ENCODE assay signal across 16 cellular contexts in the genomic region with DNA sequence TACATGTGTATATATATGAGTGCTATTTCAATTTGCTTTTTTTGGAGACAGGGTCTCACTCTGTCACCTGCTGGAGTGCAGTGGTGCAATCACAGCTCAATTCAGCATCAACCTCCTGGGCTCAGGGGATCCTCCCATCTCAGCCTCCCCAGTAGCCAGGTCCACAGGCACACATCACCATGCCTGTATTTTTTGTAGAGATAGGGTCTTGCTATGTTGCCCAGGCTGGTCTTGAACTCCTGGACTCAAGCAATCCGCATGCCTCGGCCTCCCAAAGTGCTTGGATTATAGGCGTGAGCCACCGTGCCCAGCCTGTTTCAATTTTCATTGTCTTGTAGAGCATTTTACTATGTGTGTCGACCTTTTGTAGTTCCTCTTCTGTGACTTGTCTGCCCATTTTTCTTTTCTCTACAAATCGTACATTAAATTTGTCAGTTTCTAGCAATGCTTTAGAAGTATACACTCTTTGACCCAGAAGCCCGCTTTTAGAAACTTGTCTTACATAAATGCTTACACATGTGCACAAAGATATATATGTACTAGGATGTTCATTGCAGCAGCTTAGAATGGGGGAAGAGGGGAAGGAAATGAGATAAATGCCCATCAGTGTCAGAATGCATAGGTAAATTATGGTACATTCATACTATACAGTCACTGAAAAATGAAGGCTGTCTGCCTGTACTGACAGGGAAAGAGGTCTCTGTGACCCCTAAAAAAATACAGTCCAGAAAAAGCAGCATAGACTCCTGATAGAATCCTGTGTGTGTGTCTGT. TPM values are rescaled to one million over a fixed set of nuclear protein-coding genes. Genes with fewer than 3 reads are reported as not detected.
DNase-seq lines count a peak whose midpoint lies in the region; ATAC-seq, FAIRE-seq and TF ChIP-seq lines count a peak whose summit lies in the region.
"Had no signal": no experiment of that assay in that cellular context is flagged by ENCODE, and none has a peak within 500 bp of the region (broad histone marks: within the 10 kb centered on the region; RNA-seq: fewer than 3 reads in every experiment).

No MANE protein-coding gene starts in this region.

- in situ Hi-C loops in HepG2 (cut with HindIII; ENCODE audit: extremely low pct_ligation_motif_present, low pct_unique_long_range_greater_than_20kb), result no loop called here
- in situ Hi-C loops in K562 (cut with MboI), result no loop called here

- intact Hi-C loops in HepG2 (cut with micrococcal nuclease; ENCODE audit: unreplicated experiment), result loop anchor here (10.0 kb wide), 1 partner anchor 62 kb away; no protein-coding TSS in a partner anchor
- intact Hi-C loops in right lobe of liver (cut with DNase I), result no loop called here
- intact Hi-C loops in K562 (cut with micrococcal nuclease), result no loop called here
- intact Hi-C loops in lower lobe of right lung (cut with DNase I), result no loop called here

- ATAC-seq in HepG2 (no peak), right lobe of liver (no peak), K562 (no peak), GM18498 (IDR thresholded peaks at IDR 0.05; ENCODE audit: unreplicated experiment) (no peak), lower lobe of right lung (no peak)
- ATAC-seq: Right ventricle myocardium inferior had no signal

- no peak for TF ChIP-seq RAD21 in HepG2 (CRISPR knock-in tag; IDR thresholded peaks at IDR 0.05)
- TF ChIP-seq RAD21 in K562 (CRISPR knock-in tag; conservative IDR thresholded peaks at IDR 0.05 in 1 of 2, IDR thresholded peaks at IDR 0.05 in 1 of 2), result no peak

- TF ChIP-seq CTCF in HepG2 (CRISPR knock-in tag; IDR thresholded peaks at IDR 0.05) (no peak), right lobe of liver (IDR thresholded peaks at IDR 0.05) (no peak), K562 (IDR thresholded peaks at IDR 0.05 in 2 of 3, conservative IDR thresholded peaks at IDR 0.05 in 1 of 3; ENCODE audit: insufficient read depth in 2 of 3, low read depth in 1 of 3, low read length in 3 of 3) (no peak), lower lobe of right lung (IDR thresholded peaks at IDR 0.05) (no peak)

- H3K9me1 ChIP-seq in K562 (ENCODE audit: control insufficient read depth, insufficient read depth, low read length), result no peaks in the 10 kb centered on the region

- no peaks in the 10 kb centered on the region for H4K20me1 ChIP-seq in HepG2 (ENCODE audit: insufficient read depth, low read length)
- no peaks in the 10 kb centered on the region for H4K20me1 ChIP-seq in K562 (replicated peaks; ENCODE audit: control insufficient read depth, insufficient read depth, low read length)

- H3K4me1 ChIP-seq in HepG2 (ENCODE audit: insufficient read depth, low read length), result peaks cover 79% of the 10 kb centered on the region
- peaks cover 0 to 6% (median 0%) of the 10 kb centered on the region in 4 donors for H3K4me1 ChIP-seq in right lobe of liver
- peaks cover 16 to 18% of the 10 kb centered on the region in 2 experiments for H3K4me1 ChIP-seq in K562 (replicated peaks in 1 of 2; ENCODE audit: control insufficient read depth in 2 of 2, insufficient read depth in 2 of 2, low read length in 2 of 2)
- H3K4me1 ChIP-seq in lower lobe of right lung, result peaks cover 9% of the 10 kb centered on the region
- H3K4me1 ChIP-seq: Caco-2 had no signal

- H2AFZ ChIP-seq in HepG2 (ENCODE audit: low read length) (no peak overlapping the region), K562 (ENCODE audit: low read depth, low read length) (no peak overlapping the region)

- H3K79me2 ChIP-seq in HepG2 (ENCODE audit: insufficient read depth, low read length), result no peaks in the 10 kb centered on the region
- no peaks in the 10 kb centered on the region for H3K79me2 ChIP-seq in K562 (ENCODE audit: control insufficient read depth, insufficient read depth, low read length)

- H3K9ac ChIP-seq in HepG2 (ENCODE audit: insufficient read depth, low read depth, low read length), result no peak overlapping the region
- no peak overlapping the region for H3K9ac ChIP-seq in K562 (ENCODE audit: insufficient read depth in 1 of 2, low read depth in 2 of 2, low read length in 2 of 2)

- POLR2A ChIA-PET in HepG2 (lab: Yijun Ruan, JAX), result no interaction called here
- POLR2A ChIA-PET in K562 (lab: Yijun Ruan, JAX), result no interaction called here

- no peak overlapping the region for H3K27ac ChIP-seq in HepG2 (ENCODE audit: extremely low read length, insufficient read depth, low read length)
- no peak overlapping the region for H3K27ac ChIP-seq in right lobe of liver
- H3K27ac ChIP-seq in K562 (ENCODE audit: extremely low read depth, low read depth, low read length), result no peak overlapping the region
- H3K27ac ChIP-seq in lower lobe of right lung, result no peak overlapping the region
- H3K27ac ChIP-seq: SK-N-MC had no signal

- BruUV-seq in HepG2 (replicated peaks; lab: Mats Ljungman, UMichigan), result no TSS peak
- BruUV-seq in K562 (replicated peaks; lab: Mats Ljungman, UMichigan), result no TSS peak

- H3K4me2 ChIP-seq in HepG2 (ENCODE audit: low read depth, low read length) (no peak overlapping the region), K562 (ENCODE audit: insufficient read depth, low read length) (no peak overlapping the region)

- CTCF ChIA-PET in HepG2 (lab: Yijun Ruan, JAX; ENCODE audit: low intra/inter-chr PET ratio, low total read pairs), result no interaction called here
- CTCF ChIA-PET in K562 (lab: Yijun Ruan, JAX; ENCODE audit: low intra/inter-chr PET ratio), result no interaction called here

- H3K27me3 ChIP-seq in HepG2 (ENCODE audit: control insufficient read depth in 1 of 2, insufficient read depth in 2 of 2, low read length in 2 of 2) (no peaks in the 10 kb centered on the region), right lobe of liver (no peaks in the 10 kb centered on the region), K562 (ENCODE audit: control insufficient read depth in 2 of 2, insufficient read depth in 2 of 2, low read length in 2 of 2) (no peaks in the 10 kb centered on the region; a peak in 1 of 5 replicates), lower lobe of right lung (ENCODE audit: low read depth) (no peaks in the 10 kb centered on the region)

- TF ChIP-seq POLR2A in HepG2 (IDR thresholded peaks at IDR 0.05; ENCODE audit: insufficient read depth in 1 of 2, low read depth in 2 of 2, low read length in 2 of 2) (no peak), right lobe of liver (IDR thresholded peaks at IDR 0.05) (no peak), K562 (conservative IDR thresholded peaks at IDR 0.05) (no peak)

- no peak for FAIRE-seq in HepG2 (lab: Jason Lieb, UNC)
- FAIRE-seq in K562 (lab: Jason Lieb, UNC), result no peak
- FAIRE-seq: H54 had no signal

- H3K9me3 ChIP-seq in HepG2 (ENCODE audit: low read length) (no peaks in the 10 kb centered on the region), right lobe of liver (no peaks in the 10 kb centered on the region), K562 (replicated peaks; ENCODE audit: control insufficient read depth, insufficient read depth, low read depth, low read length) (no peaks in the 10 kb centered on the region), lower lobe of right lung (no peaks in the 10 kb centered on the region)
- H3K9me3 ChIP-seq: Caco-2 had no signal

- no peak for TF ChIP-seq EP300 in HepG2 (IDR thresholded peaks at IDR 0.05; ENCODE audit: low read depth in 2 of 2, low read length in 2 of 2)
- no peak for TF ChIP-seq EP300 in HepG2 (CRISPR knock-in tag; IDR thresholded peaks at IDR 0.05; ENCODE audit: borderline replicate concordance)
- no peak for TF ChIP-seq EP300 in K562 (IDR thresholded peaks at IDR 0.05; ENCODE audit: low read length)

- H3K36me3 ChIP-seq in HepG2 (replicated peaks in 1 of 2; ENCODE audit: control insufficient read depth in 1 of 2, insufficient read depth in 2 of 2, low read length in 2 of 2), result no peaks in the 10 kb centered on the region
- H3K36me3 ChIP-seq in right lobe of liver, result no peaks in the 10 kb centered on the region
- no peaks in the 10 kb centered on the region for H3K36me3 ChIP-seq in K562 (ENCODE audit: control insufficient read depth, insufficient read depth, low read length)
- no peaks in the 10 kb centered on the region for H3K36me3 ChIP-seq in lower lobe of right lung

- H3K4me3 ChIP-seq in HepG2 (replicated peaks in 1 of 3; ENCODE audit: insufficient read depth in 1 of 3, low read depth in 2 of 3, low read length in 3 of 3) (no peak overlapping the region), right lobe of liver (no peak overlapping the region), K562 (no peak overlapping the region), lower lobe of right lung (no peak overlapping the region)
- H3K4me3 ChIP-seq: SK-N-MC had no signal

- no peak for DNase-seq in HepG2 (ENCODE audit: low spot score)
- no peak for DNase-seq in right lobe of liver
- DNase-seq in MV-4-11 (lab: John Stamatoyannopoulos, UW), result peak; percentile 49
- DNase-seq in K562 (ENCODE audit: extremely low read depth in 1 of 4, low spot score in 3 of 4), result no peak
- no peak for DNase-seq in UCSD-AML1 (lab: John Stamatoyannopoulos, UW; ENCODE audit: unreplicated experiment)
- no peak for DNase-seq in ureter (ENCODE audit: low spot score)
- no peak for DNase-seq in lower lobe of right lung
- DNase-seq: Caco-2; NCI-H1092 treated with DMSO at 0.1 percent for 48 hours; NCI-H1694 treated with DMSO at 0.1 percent for 48 hours; NCI-H69; NK-92 treated with Interleukin-12 subunit alpha and Interleukin-12 subunit beta, amount 100 ng/mL, for 24 hours had no signal

- 27% methylated on average over 7 of the region's 7 CpGs for WGBS in HepG2 (ENCODE audit: low lambda C conversion rate)
- WGBS in right lobe of liver (ENCODE audit: insufficient coverage, low coverage, low lambda C conversion rate, missing lambda C conversion rate), result 61% methylated on average over 5 of the region's 7 CpGs
- 35% methylated on average over 7 of the region's 7 CpGs for WGBS in K562 (ENCODE audit: insufficient coverage, low coverage, missing lambda C conversion rate)

RNA-seq across cellular contexts. Expression of a gene that starts 12.2 kb away (rescaled TPM):
- total RNA-seq in HepG2 (2016; rRNA removed; fragmentation: Illumina TruSeq; extraction: Trizol) (43.5 and 51.2 TPM in 2 replicates), right lobe of liver (10 to 100 TPM in 5 of 6 experiments, 1 to 10 TPM in 1; 8.0 to 21.3 (median 12.2) TPM), K562 (2014; rRNA removed) (93.6 and 123 TPM in 2 replicates), K562 (2014; rRNA removed; fragmentation: Illumina TruSeq; extraction: Trizol) (96.6 and 99.8 TPM in 2 replicates), K562 (2015; rRNA removed; fragmentation: Illumina TruSeq; extraction: Trizol) (122 and 126 TPM in 2 replicates), K562 (2021) (102 and 104 TPM in 2 replicates), ureter (23.3 TPM), lower lobe of right lung (18.5 TPM)
- 22.7 TPM in 2 replicates for total RNA-seq in HepG2 (2016; cell fraction: cytosol; rRNA removed; fragmentation: Illumina TruSeq; extraction: Trizol; ENCODE audit: low read depth)
- total RNA-seq in HepG2 (2016; cell fraction: insoluble cytoplasmic fraction; rRNA removed; fragmentation: Illumina TruSeq; extraction: Trizol), result 44.7 and 55.0 TPM in 2 replicates
- 29.4 and 29.5 TPM in 2 replicates for total RNA-seq in HepG2 (2016; cell fraction: membrane; rRNA removed; fragmentation: Illumina TruSeq; extraction: Trizol)
- 16.1 and 16.4 TPM in 2 replicates for total RNA-seq in HepG2 (2016; cell fraction: nucleus; rRNA removed; fragmentation: Illumina TruSeq; extraction: Trizol)
- polyA plus RNA-seq in HepG2 (2011; rRNA removed) (14.2 and 14.6 TPM in 2 replicates), K562 (2011; rRNA removed) (78.2 and 109 TPM in 2 replicates), K562 (2014; fragmentation: Illumina TruSeq; extraction: Trizol) (156 and 161 TPM in 2 replicates), K562 (2014; fragmentation: Nextera tagmentation; extraction: Ambion mirVana) (10 to 100 TPM; 32.5 to 55.6 TPM), K562 (2014; rRNA removed) (112 and 124 TPM in 2 replicates)
- polyA plus RNA-seq in HepG2 (2011; cell fraction: cytosol; rRNA removed), result 12.7 and 17.2 TPM in 2 replicates
- 4.5 TPM in 2 replicates for polyA plus RNA-seq in HepG2 (2011; cell fraction: nucleus; rRNA removed)
- 8.2 and 15.6 TPM in 2 replicates for polyA plus RNA-seq in HepG2 (2012)
- 20.5 and 22.0 TPM in 2 replicates for polyA plus RNA-seq in HepG2 (2016; cell fraction: cytosol; fragmentation: Illumina TruSeq; extraction: Trizol; ENCODE audit: low read depth)
- polyA plus RNA-seq in HepG2 (2016; cell fraction: insoluble cytoplasmic fraction; fragmentation: Illumina TruSeq; extraction: Trizol; ENCODE audit: low read depth), result 64.2 and 73.3 TPM in 2 replicates
- 28.2 TPM in 2 replicates for polyA plus RNA-seq in HepG2 (2016; cell fraction: membrane; fragmentation: Illumina TruSeq; extraction: Trizol; ENCODE audit: low read depth)
- polyA plus RNA-seq in HepG2 (2016; cell fraction: nucleus; fragmentation: Illumina TruSeq; extraction: Trizol; ENCODE audit: insufficient read depth, low read depth), result 27.9 and 32.8 TPM in 2 replicates
- 19.7 and 106 TPM in 2 replicates for polyA minus RNA-seq in HepG2 (2011; rRNA and poly(A)+ RNA removed; ENCODE audit: low replicate concordance)
- 11.3 and 12.6 TPM in 2 replicates for polyA minus RNA-seq in HepG2 (2011; cell fraction: cytosol; rRNA and poly(A)+ RNA removed)
- polyA minus RNA-seq in HepG2 (2011; cell fraction: nucleus; rRNA and poly(A)+ RNA removed), result 9.6 and 11.5 TPM in 2 replicates
- 39.7 and 82.7 TPM in 2 replicates for total RNA-seq in K562 (2011; cell fraction: chromatin; rRNA removed; ENCODE audit: low replicate concordance)
- 54.0 and 64.9 TPM in 2 replicates for total RNA-seq in K562 (2011; cell fraction: nucleolus; rRNA removed)
- 37.6 and 46.7 TPM in 2 replicates for total RNA-seq in K562 (2011; cell fraction: nucleoplasm; rRNA removed)
- polyA plus RNA-seq in K562 (2011; cell fraction: cytosol; rRNA removed), result 62.5 and 86.6 TPM in 2 replicates
- 21.3 and 32.9 TPM in 2 replicates for polyA plus RNA-seq in K562 (2011; cell fraction: nucleus; rRNA removed)
- 86.3 and 99.6 TPM in 2 replicates for polyA plus RNA-seq in K562 (2012)
- polyA minus RNA-seq in K562 (2011; rRNA and poly(A)+ RNA removed), result 85.5 and 125 TPM in 2 replicates
- polyA minus RNA-seq in K562 (2011; cell fraction: cytosol; rRNA and poly(A)+ RNA removed), result 72.1 and 79.1 TPM in 2 replicates
- polyA minus RNA-seq in K562 (2011; cell fraction: nucleus; rRNA and poly(A)+ RNA removed), result 22.2 and 22.7 TPM in 2 replicates

RNA-seq across cellular contexts. Expression of a gene that starts 22.8 kb away (rescaled TPM):
- total RNA-seq in HepG2 (2016; rRNA removed; fragmentation: Illumina TruSeq; extraction: Trizol), result 13.6 and 17.4 TPM in 2 replicates
- 7.5 and 7.6 TPM in 2 replicates for total RNA-seq in HepG2 (2016; cell fraction: cytosol; rRNA removed; fragmentation: Illumina TruSeq; extraction: Trizol; ENCODE audit: low read depth)
- 10.6 and 19.9 TPM in 2 replicates for total RNA-seq in HepG2 (2016; cell fraction: insoluble cytoplasmic fraction; rRNA removed; fragmentation: Illumina TruSeq; extraction: Trizol)
- total RNA-seq in HepG2 (2016; cell fraction: membrane; rRNA removed; fragmentation: Illumina TruSeq; extraction: Trizol), result 9.6 and 10.3 TPM in 2 replicates
- 15.2 and 16.4 TPM in 2 replicates for total RNA-seq in HepG2 (2016; cell fraction: nucleus; rRNA removed; fragmentation: Illumina TruSeq; extraction: Trizol)
- polyA plus RNA-seq in HepG2 (2011; rRNA removed), result 6.5 and 9.2 TPM in 2 replicates
- 6.5 and 7.4 TPM in 2 replicates for polyA plus RNA-seq in HepG2 (2011; cell fraction: cytosol; rRNA removed)
- 19.0 and 19.1 TPM in 2 replicates for polyA plus RNA-seq in HepG2 (2011; cell fraction: nucleus; rRNA removed)
- 14.2 and 32.5 TPM in 2 replicates for polyA plus RNA-seq in HepG2 (2012)
- 1.6 and 1.8 TPM in 2 replicates for polyA plus RNA-seq in HepG2 (2016; cell fraction: cytosol; fragmentation: Illumina TruSeq; extraction: Trizol; ENCODE audit: low read depth)
- polyA plus RNA-seq in HepG2 (2016; cell fraction: insoluble cytoplasmic fraction; fragmentation: Illumina TruSeq; extraction: Trizol; ENCODE audit: low read depth), result 10.0 and 13.1 TPM in 2 replicates
- 4.5 and 5.2 TPM in 2 replicates for polyA plus RNA-seq in HepG2 (2016; cell fraction: membrane; fragmentation: Illumina TruSeq; extraction: Trizol; ENCODE audit: low read depth)
- 22.6 and 24.8 TPM in 2 replicates for polyA plus RNA-seq in HepG2 (2016; cell fraction: nucleus; fragmentation: Illumina TruSeq; extraction: Trizol; ENCODE audit: insufficient read depth, low read depth)
- 2.9 and 19.1 TPM in 2 replicates for polyA minus RNA-seq in HepG2 (2011; rRNA and poly(A)+ RNA removed; ENCODE audit: low replicate concordance)
- polyA minus RNA-seq in HepG2 (2011; cell fraction: cytosol; rRNA and poly(A)+ RNA removed), result 9.1 and 11.1 TPM in 2 replicates
- 14.3 and 17.3 TPM in 2 replicates for polyA minus RNA-seq in HepG2 (2011; cell fraction: nucleus; rRNA and poly(A)+ RNA removed)
- total RNA-seq in right lobe of liver, result 1 to 10 TPM; 2.8 to 6.8 (median 4.2) TPM
- 13.7 and 50.4 TPM in 2 replicates for total RNA-seq in K562 (2011; cell fraction: chromatin; rRNA removed; ENCODE audit: low replicate concordance)
- 18.6 and 27.8 TPM in 2 replicates for total RNA-seq in K562 (2011; cell fraction: nucleolus; rRNA removed)
- total RNA-seq in K562 (2011; cell fraction: nucleoplasm; rRNA removed), result 13.9 and 16.6 TPM in 2 replicates
- total RNA-seq in K562 (2014; rRNA removed), result 3.4 and 4.2 TPM in 2 replicates
- 0.91 and 1.8 TPM in 2 replicates for total RNA-seq in K562 (2014; rRNA removed; fragmentation: Illumina TruSeq; extraction: Trizol)
- 3.1 and 3.8 TPM in 2 replicates for total RNA-seq in K562 (2015; rRNA removed; fragmentation: Illumina TruSeq; extraction: Trizol)
- total RNA-seq in K562 (2021), result 4.3 and 5.4 TPM in 2 replicates
- 2.1 and 3.9 TPM in 2 replicates for polyA plus RNA-seq in K562 (2011; rRNA removed)
- polyA plus RNA-seq in K562 (2011; cell fraction: cytosol; rRNA removed), result 3.0 and 3.4 TPM in 2 replicates
- polyA plus RNA-seq in K562 (2011; cell fraction: nucleus; rRNA removed), result 5.0 and 8.1 TPM in 2 replicates
- 3.5 and 6.6 TPM in 2 replicates for polyA plus RNA-seq in K562 (2012)
- 2.5 and 2.8 TPM in 2 replicates for polyA plus RNA-seq in K562 (2014; fragmentation: Illumina TruSeq; extraction: Trizol)
- polyA plus RNA-seq in K562 (2014; fragmentation: Nextera tagmentation; extraction: Ambion mirVana), result under 1 TPM; 0.07 to 0.10 TPM
- 1.9 and 2.4 TPM in 2 replicates for polyA plus RNA-seq in K562 (2014; rRNA removed)
- 4.3 and 5.5 TPM in 2 replicates for polyA minus RNA-seq in K562 (2011; rRNA and poly(A)+ RNA removed)
- 5.6 and 10.7 TPM in 2 replicates for polyA minus RNA-seq in K562 (2011; cell fraction: cytosol; rRNA and poly(A)+ RNA removed)
- 10.0 and 11.3 TPM in 2 replicates for polyA minus RNA-seq in K562 (2011; cell fraction: nucleus; rRNA and poly(A)+ RNA removed)
- 20.0 TPM for total RNA-seq in ureter
- 24.1 TPM for total RNA-seq in lower lobe of right lung

RNA-seq across cellular contexts. Expression of a gene that starts 56.6 kb away (rescaled TPM):
- total RNA-seq in HepG2 (2016; rRNA removed; fragmentation: Illumina TruSeq; extraction: Trizol), result 0.83 and 1.00 TPM in 2 replicates
- total RNA-seq in HepG2 (2016; cell fraction: cytosol; rRNA removed; fragmentation: Illumina TruSeq; extraction: Trizol; ENCODE audit: low read depth), result 0.18 and 0.20 TPM in 2 replicates
- 0.93 and 0.97 TPM in 2 replicates for total RNA-seq in HepG2 (2016; cell fraction: insoluble cytoplasmic fraction; rRNA removed; fragmentation: Illumina TruSeq; extraction: Trizol)
- total RNA-seq in HepG2 (2016; cell fraction: membrane; rRNA removed; fragmentation: Illumina TruSeq; extraction: Trizol), result 0.31 and 0.43 TPM in 2 replicates
- total RNA-seq in HepG2 (2016; cell fraction: nucleus; rRNA removed; fragmentation: Illumina TruSeq; extraction: Trizol), result 0.44 and 0.78 TPM in 2 replicates
- 0.75 and 0.95 TPM in 2 replicates for polyA plus RNA-seq in HepG2 (2011; rRNA removed)
- polyA plus RNA-seq in HepG2 (2011; cell fraction: cytosol; rRNA removed), result 0.67 and 0.77 TPM in 2 replicates
- polyA plus RNA-seq in HepG2 (2011; cell fraction: nucleus; rRNA removed), result 0.90 and 1.1 TPM in 2 replicates
- polyA plus RNA-seq in HepG2 (2012), result 0.32 and 0.43 TPM in 2 replicates
- polyA plus RNA-seq in HepG2 (2016; cell fraction: cytosol; fragmentation: Illumina TruSeq; extraction: Trizol; ENCODE audit: low read depth), result 0.17 and 0.32 TPM in 2 replicates
- polyA plus RNA-seq in HepG2 (2016; cell fraction: insoluble cytoplasmic fraction; fragmentation: Illumina TruSeq; extraction: Trizol; ENCODE audit: low read depth), result 0.59 and 1.4 TPM in 2 replicates
- 0.66 and 0.90 TPM in 2 replicates for polyA plus RNA-seq in HepG2 (2016; cell fraction: membrane; fragmentation: Illumina TruSeq; extraction: Trizol; ENCODE audit: low read depth)
- 0.67 and 2.3 TPM in 2 replicates for polyA plus RNA-seq in HepG2 (2016; cell fraction: nucleus; fragmentation: Illumina TruSeq; extraction: Trizol; ENCODE audit: insufficient read depth, low read depth)
- polyA minus RNA-seq in HepG2 (2011; rRNA and poly(A)+ RNA removed; ENCODE audit: low replicate concordance), result 0.62 and 1.2 TPM in 2 replicates
- polyA minus RNA-seq in HepG2 (2011; cell fraction: cytosol; rRNA and poly(A)+ RNA removed), result not detected in 2 replicates
- 0.25 TPM in 1 of 2 replicates, not detected in the other for polyA minus RNA-seq in HepG2 (2011; cell fraction: nucleus; rRNA and poly(A)+ RNA removed)
- 10 to 100 TPM in 1 of 6 experiments, 1 to 10 TPM in 5; 3.8 to 10.6 (median 6.6) TPM for total RNA-seq in right lobe of liver
- total RNA-seq in K562 (2011; cell fraction: chromatin; rRNA removed; ENCODE audit: low replicate concordance), result 1.1 and 2.4 TPM in 2 replicates
- total RNA-seq in K562 (2011; cell fraction: nucleolus; rRNA removed), result 0.39 and 1.8 TPM in 2 replicates
- 1.1 and 1.5 TPM in 2 replicates for total RNA-seq in K562 (2011; cell fraction: nucleoplasm; rRNA removed)
- 0.29 and 0.45 TPM in 2 replicates for total RNA-seq in K562 (2014; rRNA removed)
- total RNA-seq in K562 (2014; rRNA removed; fragmentation: Illumina TruSeq; extraction: Trizol), result 0.15 TPM in 1 of 2 replicates, not detected in the other
- total RNA-seq in K562 (2015; rRNA removed; fragmentation: Illumina TruSeq; extraction: Trizol), result 0.11 and 0.23 TPM in 2 replicates
- 0.29 and 0.58 TPM in 2 replicates for total RNA-seq in K562 (2021)
- polyA plus RNA-seq in K562 (2011; rRNA removed), result 0.24 and 0.65 TPM in 2 replicates
- polyA plus RNA-seq in K562 (2011; cell fraction: cytosol; rRNA removed), result 0.19 and 0.57 TPM in 2 replicates
- polyA plus RNA-seq in K562 (2011; cell fraction: nucleus; rRNA removed), result 0.18 and 0.64 TPM in 2 replicates
- polyA plus RNA-seq in K562 (2012), result 0.68 and 0.76 TPM in 2 replicates
- polyA plus RNA-seq in K562 (2014; fragmentation: Illumina TruSeq; extraction: Trizol), result 0.40 and 0.47 TPM in 2 replicates
- polyA plus RNA-seq in K562 (2014; fragmentation: Nextera tagmentation; extraction: Ambion mirVana), result under 1 TPM; 0.24 to 0.25 TPM
- 0.24 and 0.78 TPM in 2 replicates for polyA plus RNA-seq in K562 (2014; rRNA removed)
- 0.53 TPM in 1 of 2 replicates, not detected in the other for polyA minus RNA-seq in K562 (2011; rRNA and poly(A)+ RNA removed)
- not detected in 2 replicates for polyA minus RNA-seq in K562 (2011; cell fraction: cytosol; rRNA and poly(A)+ RNA removed)
- 0.54 TPM in 1 of 2 replicates, not detected in the other for polyA minus RNA-seq in K562 (2011; cell fraction: nucleus; rRNA and poly(A)+ RNA removed)
- total RNA-seq in ureter, result 4.7 TPM
- 64.7 TPM for total RNA-seq in lower lobe of right lung
